9 cellular contexts compared by ENCODE assay signal in genomic region chr14:65958664-65959562, GRCh38.
DNase-seq lines count a peak whose midpoint lies in the region; ATAC-seq, FAIRE-seq and TF ChIP-seq lines count a peak whose summit lies in the region.
"Had no signal": no experiment of that assay in that cellular context is flagged by ENCODE, and none has a peak within 500 bp of the region (broad histone marks: within the 10 kb centered on the region; RNA-seq: fewer than 3 reads in every experiment).

No MANE protein-coding gene starts in this region.

- H3K4me1 ChIP-seq in Karpas-422 (ENCODE audit: low read length) (no peaks in the 10 kb centered on the region), prostate gland (replicated peaks) (peaks cover 5% of the 10 kb centered on the region)
- H3K4me1 ChIP-seq: SJCRH30 had no signal

- H3K79me2 ChIP-seq in Karpas-422 (ENCODE audit: low read length): no peaks in the 10 kb centered on the region

- H3K36me3 ChIP-seq in Karpas-422 (ENCODE audit: insufficient read depth, low read length) (no peaks in the 10 kb centered on the region), prostate gland (no peaks in the 10 kb centered on the region)
- H3K36me3 ChIP-seq: SJCRH30 had no signal

- 58% methylated on average over 13 of the region's 13 CpGs for WGBS in prostate gland

- TF ChIP-seq POLR2A in prostate gland (IDR thresholded peaks at IDR 0.05): no peak

- FAIRE-seq in GM19239 (lab: Jason Lieb, UNC): peak; percentile 78

- peak; percentile 37 for DNase-seq in COLO829 (ENCODE audit: low spot score)
- no peak for DNase-seq in GM19239 (ENCODE audit: insufficient read length, low spot score)
- peak; percentile 79 for DNase-seq in Karpas-422
- DNase-seq in SW480 (ENCODE audit: low spot score): peak; percentile 30
- DNase-seq in fibroblast of villous mesenchyme (ENCODE audit: low read depth): peak; percentile 25
- DNase-seq in prostate gland (ENCODE audit: low spot score): no peak
- no peak for DNase-seq in NCI-H1436 treated with DMSO at 0.1 percent for 48 hours (lab: John Stamatoyannopoulos, UW)

- no peaks in the 10 kb centered on the region for H4K20me1 ChIP-seq in Karpas-422 (ENCODE audit: insufficient read depth, low read depth, low read length)

- ATAC-seq in GM18519 (IDR thresholded peaks at IDR 0.05; ENCODE audit: low FRiP score, unreplicated experiment): no peak

- H3K9ac ChIP-seq in Karpas-422 (ENCODE audit: low read length): no peak overlapping the region

- TF ChIP-seq CTCF in fibroblast of villous mesenchyme (IDR thresholded peaks at IDR 0.05; ENCODE audit: insufficient read depth, low read depth, low read length) (peak; percentile 39), prostate gland (IDR thresholded peaks at IDR 0.05) (peak in 3 of 4 experiments; percentile 45 to 51 (median 46))

- H3K27ac ChIP-seq in Karpas-422 (ENCODE audit: low read length) (no peak overlapping the region), prostate gland (no peak overlapping the region)
- H3K27ac ChIP-seq: SJCRH30 had no signal

- no peaks in the 10 kb centered on the region for H3K9me2 ChIP-seq in Karpas-422 (replicated peaks; ENCODE audit: insufficient read depth, low read length)

- intact Hi-C loops in prostate gland (cut with DNase I): no loop called here

- no peak overlapping the region for H3K4me2 ChIP-seq in Karpas-422 (ENCODE audit: low read depth, low read length, poor library complexity, severe bottlenecking)

- no peaks in the 10 kb centered on the region for H3K27me3 ChIP-seq in Karpas-422 (ENCODE audit: low read length)
- H3K27me3 ChIP-seq in prostate gland (replicated peaks; ENCODE audit: insufficient read depth): peaks cover 2% of the 10 kb centered on the region
- H3K27me3 ChIP-seq: SJCRH30 had no signal

- H3K9me3 ChIP-seq in Karpas-422 (ENCODE audit: low read length) (no peaks in the 10 kb centered on the region), prostate gland (no peaks in the 10 kb centered on the region)
- H3K9me3 ChIP-seq: SJCRH30 had no signal

- H3K4me3 ChIP-seq in Karpas-422 (ENCODE audit: low read length) (no peak overlapping the region), fibroblast of villous mesenchyme (ENCODE audit: low read depth, low read length) (no peak overlapping the region), prostate gland (no peak overlapping the region)
- H3K4me3 ChIP-seq: SJCRH30 had no signal

- H2AFZ ChIP-seq in Karpas-422 (ENCODE audit: low read length): no peak overlapping the region

Comparison
In these comparisons a context has a peak if more than half of its experiments do, and no peak if none do; other contexts are left out.
1. DNase-seq: peak in COLO829 (single experiment), Karpas-422 (single experiment), SW480 (single experiment) and fibroblast of villous mesenchyme (single experiment); none in GM19239 (single experiment), prostate gland (single experiment) and NCI-H1436 treated with DMSO at 0.1 percent for 48 hours (single experiment).